In genomic region chr4:138981930-138982390, GRCh38 we compare ENCODE assay signal across 8 cellular contexts. TPM values are rescaled to one million over a fixed set of nuclear protein-coding genes. Genes with fewer than 3 reads are reported as not detected.
DNase-seq lines count a peak whose midpoint lies in the region; ATAC-seq and TF ChIP-seq lines count a peak whose summit lies in the region.

No MANE protein-coding gene starts in this region.

- H3K27ac ChIP-seq in adrenal gland = peak overlapping the region in 4 of 5 donors; percentile 17 to 71 (median 52)

- no peaks in the 10 kb centered on the region for H3K9me3 ChIP-seq in adrenal gland (replicated peaks in 1 of 3)

- intact Hi-C loops in adrenal gland (cut with DNase I) = no loop called here

- H3K36me3 ChIP-seq in adrenal gland (replicated peaks in 1 of 2) = no peaks in the 10 kb centered on the region

- no peaks in the 10 kb centered on the region for H3K36me3 Mint-ChIP-seq in stimulated activated memory B cell treated with anti-CD40 and anti-IgM and Interleukin-4, amounts not matched to agents 10 μg/mL and 1 μg/mL and 100 μg/mL, for 72 hours

- no peaks in the 10 kb centered on the region for H3K9me3 Mint-ChIP-seq in stimulated activated memory B cell treated with anti-CD40 and anti-IgM and Interleukin-4, amounts not matched to agents 10 μg/mL and 1 μg/mL and 100 μg/mL, for 72 hours

- no peaks in the 10 kb centered on the region for H3K27me3 ChIP-seq in adrenal gland

- TF ChIP-seq POLR2A in adrenal gland (IDR thresholded peaks at IDR 0.05) = no peak

- H3K27me3 Mint-ChIP-seq in stimulated activated memory B cell treated with anti-CD40 and anti-IgM and Interleukin-4, amounts not matched to agents 10 μg/mL and 1 μg/mL and 100 μg/mL, for 72 hours = no peaks in the 10 kb centered on the region

- ATAC-seq in stimulated activated memory B cell treated with anti-CD40 and anti-IgM and Interleukin-4, amounts not matched to agents 10 μg/mL and 1 μg/mL and 100 μg/mL, for 72 hours = no peak
- ATAC-seq in HG03025 (IDR thresholded peaks at IDR 0.05; ENCODE audit: low FRiP score, unreplicated experiment) (no peak), HG02884 (IDR thresholded peaks at IDR 0.05; ENCODE audit: unreplicated experiment) (no peak)

- no peak overlapping the region for H3K4me3 Mint-ChIP-seq in stimulated activated memory B cell treated with anti-CD40 and anti-IgM and Interleukin-4, amounts not matched to agents 10 μg/mL and 1 μg/mL and 100 μg/mL, for 72 hours

- WGBS in adrenal gland, 4 donors = 35 to 41% (median 38%) methylated on average over 4 of the region's 4 CpGs

- DNase-seq in HPDE6-E6E7 (ENCODE audit: extremely low spot score) = peak; percentile 41
- DNase-seq in adrenal gland = peak; percentile 22 to 69 (median 56)
- DNase-seq in hepatic stellate cell (ENCODE audit: low spot score) = peak; percentile 42
- DNase-seq in activated naive CD4-positive, alpha-beta T cell treated with Interleukin-2 at 50 U/mL for 16 hours = no peak
- DNase-seq in T-helper 2 cell = no peak

- TF ChIP-seq CTCF in adrenal gland (IDR thresholded peaks at IDR 0.05) = peak in 4 of 6 experiments; percentile 33 to 46 (median 37)

- no peak overlapping the region for H3K4me3 ChIP-seq in adrenal gland

- H3K4me1 Mint-ChIP-seq in stimulated activated memory B cell treated with anti-CD40 and anti-IgM and Interleukin-4, amounts not matched to agents 10 μg/mL and 1 μg/mL and 100 μg/mL, for 72 hours = peaks cover 25% of the 10 kb centered on the region

- peaks cover 10 to 16% of the 10 kb centered on the region in 2 donors for H3K4me1 ChIP-seq in adrenal gland (replicated peaks in 1 of 2)

- peak overlapping the region; percentile 69 for H3K27ac Mint-ChIP-seq in stimulated activated memory B cell treated with anti-CD40 and anti-IgM and Interleukin-4, amounts not matched to agents 10 μg/mL and 1 μg/mL and 100 μg/mL, for 72 hours

RNA-seq across cellular contexts. Expression of gene NOCT, which starts 33.6 kb away (rescaled TPM):
- total RNA-seq in adrenal gland = 10 to 100 TPM in 1 of 8 donors, 1 to 10 TPM in 7; 3.2 to 17.0 (median 6.4) TPM
- 1 to 10 TPM; 1.2 to 8.2 (median 3.2) TPM for polyA plus RNA-seq in adrenal gland

Comparison
In these comparisons a context has a peak if more than half of its experiments do, and no peak if none do; other contexts are left out.
1. DNase-seq: peak in HPDE6-E6E7 (single experiment), adrenal gland (7 of 7) and hepatic stellate cell (single experiment); none in activated naive CD4-positive, alpha-beta T cell treated with Interleukin-2 at 50 U/mL for 16 hours (single experiment) and T-helper 2 cell (0 of 5).